In genomic region chr1:226518375-226518774, GRCh38 we compare ENCODE assay signal across 10 cellular contexts. TPM values are rescaled to one million over a fixed set of nuclear protein-coding genes. Genes with fewer than 3 reads are reported as not detected.
"Had no signal": no experiment of that assay in that cellular context is flagged by ENCODE, and none has a peak within 500 bp of the region (broad histone marks: within the 10 kb centered on the region; RNA-seq: fewer than 3 reads in every experiment).

No MANE protein-coding gene starts in this region.

- H3K9me3 Mint-ChIP-seq: GM23338, H9, HFFc6 had no signal

- H2AFZ ChIP-seq: GM23338 had no signal

- ATAC-seq: GM23338 had no signal

- FAIRE-seq: H1, H54 had no signal

- H3K4me2 ChIP-seq: GM23338 had no signal

- DNase-seq: H9, HCEC 1CT, HFFc6, IMR-90, KBM-7 had no signal

- H3K27ac ChIP-seq: HL-60 had no signal

- H3K4me3 ChIP-seq: GM23338 had no signal

- H3K27ac Mint-ChIP-seq: GM23338, H9, HFFc6 had no signal

- H3K4me3 Mint-ChIP-seq: GM23338, H9, HFFc6 had no signal

RNA-seq across cellular contexts. Expression of gene STUM, which starts 30.2 kb away (rescaled TPM):
- total RNA-seq: HFFc6, HT1080, IMR-90 had no signal
- polyA plus RNA-seq: IMR-90 had no signal
